ENCODE assay signal across 1 cellular context in the genomic region with DNA sequence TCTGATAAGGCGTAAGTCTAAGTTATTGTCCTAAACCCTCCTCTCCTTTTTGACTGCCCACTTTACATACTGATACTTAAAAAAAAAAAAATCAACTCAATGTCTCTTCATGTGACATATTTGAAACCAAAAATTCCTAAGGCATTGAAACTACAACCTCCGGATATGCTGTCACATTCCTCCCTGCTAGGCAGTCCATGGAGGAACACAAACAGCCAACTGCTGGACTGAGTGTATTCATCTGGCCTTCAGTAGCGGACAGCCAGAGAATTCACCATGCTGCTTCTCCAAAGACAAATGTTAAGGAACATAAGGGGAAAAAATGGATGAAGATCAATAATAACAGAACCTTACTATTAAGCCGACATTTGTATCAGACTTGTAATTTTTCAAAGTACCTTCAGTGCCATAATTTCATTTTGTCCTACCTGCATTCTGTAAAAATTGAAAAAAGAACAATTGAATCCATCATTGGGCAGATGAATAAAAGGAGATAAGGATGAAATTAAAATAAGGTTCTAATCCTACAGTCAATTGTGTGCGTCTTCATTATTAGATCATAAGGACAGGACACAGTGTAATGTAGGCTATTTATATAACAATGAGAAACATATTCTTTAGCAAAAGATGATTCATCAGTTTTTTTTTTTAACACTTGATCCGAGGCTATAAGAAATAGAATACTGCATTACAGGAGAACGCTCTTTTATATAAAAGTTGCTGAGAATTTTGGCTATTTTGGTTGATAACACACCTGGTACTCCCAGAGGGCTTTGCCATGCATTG.
TF ChIP-seq lines count a peak whose summit lies in the region.

No MANE protein-coding gene starts in this region.

TF ChIP-seq in SK-N-SH, 30 proteins besides CTCF, POLR2A, EP300 and RAD21 (continued from another document):
- TF ChIP-seq USF1 (IDR thresholded peaks at IDR 0.05; ENCODE audit: borderline replicate concordance, low read depth), result no peak
- TF ChIP-seq SIN3A (IDR thresholded peaks at IDR 0.05; ENCODE audit: borderline replicate concordance, low read depth, low read length), result no peak
- no peak for TF ChIP-seq MEF2A (IDR thresholded peaks at IDR 0.05; ENCODE audit: borderline replicate concordance, low read depth)
- TF ChIP-seq, protein P1, sequence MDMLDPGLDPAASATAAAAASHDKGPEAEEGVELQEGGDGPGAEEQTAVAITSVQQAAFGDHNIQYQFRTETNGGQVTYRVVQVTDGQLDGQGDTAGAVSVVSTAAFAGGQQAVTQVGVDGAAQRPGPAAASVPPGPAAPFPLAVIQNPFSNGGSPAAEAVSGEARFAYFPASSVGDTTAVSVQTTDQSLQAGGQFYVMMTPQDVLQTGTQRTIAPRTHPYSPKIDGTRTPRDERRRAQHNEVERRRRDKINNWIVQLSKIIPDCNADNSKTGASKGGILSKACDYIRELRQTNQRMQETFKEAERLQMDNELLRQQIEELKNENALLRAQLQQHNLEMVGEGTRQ (IDR thresholded peaks at IDR 0.05; ENCODE audit: borderline replicate concordance, low read depth, low read length), result no peak
- TF ChIP-seq RFX5 (IDR thresholded peaks at IDR 0.05; ENCODE audit: low read length), result no peak
- no peak for TF ChIP-seq SMC3 (IDR thresholded peaks at IDR 0.05; ENCODE audit: low read depth, low read length)
- TF ChIP-seq CHD2 (IDR thresholded peaks at IDR 0.05; ENCODE audit: low read length, partially characterized antibody), result no peak
- TF ChIP-seq ZBTB33 (IDR thresholded peaks at IDR 0.05; ENCODE audit: borderline replicate concordance, low read depth), result no peak
- no peak for TF ChIP-seq FOXM1 (IDR thresholded peaks at IDR 0.05; ENCODE audit: low read depth)
- no peak for TF ChIP-seq RXRA (IDR thresholded peaks at IDR 0.05; ENCODE audit: borderline replicate concordance, low read depth)
- TF ChIP-seq IRF3 (IDR thresholded peaks at IDR 0.05; ENCODE audit: low read depth, low read length), result no peak
- TF ChIP-seq TAF1 (IDR thresholded peaks at IDR 0.05; ENCODE audit: borderline replicate concordance, low read depth, low read length), result no peak
- TF ChIP-seq MXI1 (IDR thresholded peaks at IDR 0.05; ENCODE audit: low read depth, low read length), result no peak
- TF ChIP-seq NRF1 (IDR thresholded peaks at IDR 0.05; ENCODE audit: low read depth, low read length), result no peak
- no peak for TF ChIP-seq POLR2AphosphoS5 (IDR thresholded peaks at IDR 0.05; ENCODE audit: low read depth, low read length)
- TF ChIP-seq FOSL2 (IDR thresholded peaks at IDR 0.05; ENCODE audit: borderline replicate concordance, low read depth), result no peak
TF ChIP-seq in SK-N-SH: peak in this region for 0.
